ENCODE assay signal across 8 cellular contexts in genomic region chr7:141071855-141072547, GRCh38. TPM values are rescaled to one million over a fixed set of nuclear protein-coding genes. Genes with fewer than 3 reads are reported as not detected.
DNase-seq lines count a peak whose midpoint lies in the region; ATAC-seq and TF ChIP-seq lines count a peak whose summit lies in the region.

No MANE protein-coding gene starts in this region.

- peak overlapping the region; percentile 88 for H2AFZ ChIP-seq in neural cell (ENCODE audit: low read depth, low read length)

- H3K9me3 ChIP-seq in neural cell (ENCODE audit: low read length): no peaks in the 10 kb centered on the region

- ATAC-seq in GM21360 (IDR thresholded peaks at IDR 0.05; ENCODE audit: unreplicated experiment) (no peak), HG03108 (IDR thresholded peaks at IDR 0.05; ENCODE audit: unreplicated experiment) (no peak)

- TF ChIP-seq CTCF in coronary artery (IDR thresholded peaks at IDR 0.05): no peak
- TF ChIP-seq CTCF in neural cell (IDR thresholded peaks at IDR 0.05; ENCODE audit: poor library complexity, severe bottlenecking): no peak

- H3K4me2 ChIP-seq in neural cell (ENCODE audit: low read length): peak overlapping the region; percentile 74

- peaks cover 49% of the 10 kb centered on the region for H3K79me2 ChIP-seq in neural cell (replicated peaks; ENCODE audit: insufficient read depth, low read length)

- H3F3A ChIP-seq in neural cell (ENCODE audit: insufficient read depth, low read length, poor library complexity, severe bottlenecking): peaks cover 5% of the 10 kb centered on the region

- H3K9me2 ChIP-seq in neural cell (ENCODE audit: insufficient read depth, low read length): no peaks in the 10 kb centered on the region

- no peak for TF ChIP-seq RAD21 in neural cell (conservative IDR thresholded peaks at IDR 0.05)

- peaks cover 37% of the 10 kb centered on the region for H4K20me1 ChIP-seq in neural cell (ENCODE audit: insufficient read depth)

- peak; percentile 35 to 51 for DNase-seq in NCI-H2081 (lab: John Stamatoyannopoulos, UW)
- DNase-seq in NCI-H2081 treated with DMSO at 0.1 percent for 48 hours (lab: John Stamatoyannopoulos, UW): no peak
- DNase-seq in NCI-H226: peak; percentile 12
- no peak for DNase-seq in coronary artery (ENCODE audit: low spot score)
- no peak for DNase-seq in cerebellar nuclear complex (lab: John Stamatoyannopoulos, UW)

- H3K27me3 ChIP-seq in neural cell (ENCODE audit: insufficient read depth, low read depth, low read length): no peaks in the 10 kb centered on the region

- no peaks in the 10 kb centered on the region for H3K36me3 ChIP-seq in neural cell (ENCODE audit: insufficient read depth, low read length)

- peak overlapping the region; percentile 71 for H3K4me3 ChIP-seq in coronary artery
- peak overlapping the region; percentile 100 for H3K4me3 ChIP-seq in neural cell (ENCODE audit: low read length)

- peak overlapping the region; percentile 92 for H3K9ac ChIP-seq in neural cell (ENCODE audit: low read length)

- TF ChIP-seq EP300 in neural cell (conservative IDR thresholded peaks at IDR 0.05; ENCODE audit: poor library complexity, severe bottlenecking): no peak

- no peak overlapping the region for H3K27ac ChIP-seq in coronary artery
- H3K27ac ChIP-seq in neural cell (ENCODE audit: low read length): peak overlapping the region; percentile 93

TF ChIP-seq in neural cell, 6 proteins besides CTCF, POLR2A, EP300 and RAD21:
- TF ChIP-seq SMC3 (conservative IDR thresholded peaks at IDR 0.05; ENCODE audit: poor library complexity) (no peak), MXI1 (conservative IDR thresholded peaks at IDR 0.05; ENCODE audit: poor library complexity, severe bottlenecking) (no peak), REST (IDR thresholded peaks at IDR 0.05; ENCODE audit: borderline replicate concordance) (peak; percentile 65), TAF1 (IDR thresholded peaks at IDR 0.05; ENCODE audit: low read depth) (no peak)

RNA-seq across cellular contexts. Expression of gene TMEM178B, which starts 1.9 kb away (rescaled TPM):
- 40.7 and 44.9 TPM in 2 replicates for polyA plus RNA-seq in neural cell
- polyA minus RNA-seq in neural cell: 140 and 154 TPM in 2 replicates

RNA-seq across cellular contexts. Expression of gene MRPS33, which starts 57.2 kb away (rescaled TPM):
- polyA plus RNA-seq in neural cell: 68.4 and 68.5 TPM in 2 replicates
- polyA minus RNA-seq in neural cell: 20.9 and 27.4 TPM in 2 replicates

Comparison
In these comparisons a context has a peak if more than half of its experiments do, and no peak if none do; other contexts are left out.
1. DNase-seq: peak in NCI-H2081 (2 of 2) and NCI-H226 (single experiment); none in NCI-H2081 treated with DMSO at 0.1 percent for 48 hours (single experiment), coronary artery (single experiment) and cerebellar nuclear complex (0 of 2).